1 cellular context compared by ENCODE assay signal in the genomic region with DNA sequence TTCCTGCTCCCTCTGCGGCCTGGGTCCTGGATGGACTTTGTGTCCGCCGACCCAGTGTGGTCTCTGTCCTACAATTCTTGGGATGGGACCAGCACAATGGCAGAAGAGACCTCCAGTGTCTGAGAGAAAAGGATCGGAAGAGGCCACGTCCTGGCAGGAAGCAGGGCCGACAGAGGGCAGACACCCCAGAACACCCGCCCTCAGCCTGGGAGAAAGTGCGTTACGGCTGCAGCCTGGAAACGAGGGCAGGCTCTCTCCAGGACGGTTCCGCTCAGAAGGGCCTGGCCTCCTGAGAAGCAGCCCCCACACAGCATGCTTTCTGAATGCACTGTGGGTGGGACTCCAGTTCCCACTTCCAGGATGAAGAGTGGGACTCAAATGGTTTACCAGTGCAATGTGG.
TF ChIP-seq lines count a peak whose summit lies in the region.

No MANE protein-coding gene starts in this region.

TF ChIP-seq in GM23338, 12 proteins besides CTCF, POLR2A, EP300 and RAD21 (continued from another document):
- TF ChIP-seq, protein P1, sequence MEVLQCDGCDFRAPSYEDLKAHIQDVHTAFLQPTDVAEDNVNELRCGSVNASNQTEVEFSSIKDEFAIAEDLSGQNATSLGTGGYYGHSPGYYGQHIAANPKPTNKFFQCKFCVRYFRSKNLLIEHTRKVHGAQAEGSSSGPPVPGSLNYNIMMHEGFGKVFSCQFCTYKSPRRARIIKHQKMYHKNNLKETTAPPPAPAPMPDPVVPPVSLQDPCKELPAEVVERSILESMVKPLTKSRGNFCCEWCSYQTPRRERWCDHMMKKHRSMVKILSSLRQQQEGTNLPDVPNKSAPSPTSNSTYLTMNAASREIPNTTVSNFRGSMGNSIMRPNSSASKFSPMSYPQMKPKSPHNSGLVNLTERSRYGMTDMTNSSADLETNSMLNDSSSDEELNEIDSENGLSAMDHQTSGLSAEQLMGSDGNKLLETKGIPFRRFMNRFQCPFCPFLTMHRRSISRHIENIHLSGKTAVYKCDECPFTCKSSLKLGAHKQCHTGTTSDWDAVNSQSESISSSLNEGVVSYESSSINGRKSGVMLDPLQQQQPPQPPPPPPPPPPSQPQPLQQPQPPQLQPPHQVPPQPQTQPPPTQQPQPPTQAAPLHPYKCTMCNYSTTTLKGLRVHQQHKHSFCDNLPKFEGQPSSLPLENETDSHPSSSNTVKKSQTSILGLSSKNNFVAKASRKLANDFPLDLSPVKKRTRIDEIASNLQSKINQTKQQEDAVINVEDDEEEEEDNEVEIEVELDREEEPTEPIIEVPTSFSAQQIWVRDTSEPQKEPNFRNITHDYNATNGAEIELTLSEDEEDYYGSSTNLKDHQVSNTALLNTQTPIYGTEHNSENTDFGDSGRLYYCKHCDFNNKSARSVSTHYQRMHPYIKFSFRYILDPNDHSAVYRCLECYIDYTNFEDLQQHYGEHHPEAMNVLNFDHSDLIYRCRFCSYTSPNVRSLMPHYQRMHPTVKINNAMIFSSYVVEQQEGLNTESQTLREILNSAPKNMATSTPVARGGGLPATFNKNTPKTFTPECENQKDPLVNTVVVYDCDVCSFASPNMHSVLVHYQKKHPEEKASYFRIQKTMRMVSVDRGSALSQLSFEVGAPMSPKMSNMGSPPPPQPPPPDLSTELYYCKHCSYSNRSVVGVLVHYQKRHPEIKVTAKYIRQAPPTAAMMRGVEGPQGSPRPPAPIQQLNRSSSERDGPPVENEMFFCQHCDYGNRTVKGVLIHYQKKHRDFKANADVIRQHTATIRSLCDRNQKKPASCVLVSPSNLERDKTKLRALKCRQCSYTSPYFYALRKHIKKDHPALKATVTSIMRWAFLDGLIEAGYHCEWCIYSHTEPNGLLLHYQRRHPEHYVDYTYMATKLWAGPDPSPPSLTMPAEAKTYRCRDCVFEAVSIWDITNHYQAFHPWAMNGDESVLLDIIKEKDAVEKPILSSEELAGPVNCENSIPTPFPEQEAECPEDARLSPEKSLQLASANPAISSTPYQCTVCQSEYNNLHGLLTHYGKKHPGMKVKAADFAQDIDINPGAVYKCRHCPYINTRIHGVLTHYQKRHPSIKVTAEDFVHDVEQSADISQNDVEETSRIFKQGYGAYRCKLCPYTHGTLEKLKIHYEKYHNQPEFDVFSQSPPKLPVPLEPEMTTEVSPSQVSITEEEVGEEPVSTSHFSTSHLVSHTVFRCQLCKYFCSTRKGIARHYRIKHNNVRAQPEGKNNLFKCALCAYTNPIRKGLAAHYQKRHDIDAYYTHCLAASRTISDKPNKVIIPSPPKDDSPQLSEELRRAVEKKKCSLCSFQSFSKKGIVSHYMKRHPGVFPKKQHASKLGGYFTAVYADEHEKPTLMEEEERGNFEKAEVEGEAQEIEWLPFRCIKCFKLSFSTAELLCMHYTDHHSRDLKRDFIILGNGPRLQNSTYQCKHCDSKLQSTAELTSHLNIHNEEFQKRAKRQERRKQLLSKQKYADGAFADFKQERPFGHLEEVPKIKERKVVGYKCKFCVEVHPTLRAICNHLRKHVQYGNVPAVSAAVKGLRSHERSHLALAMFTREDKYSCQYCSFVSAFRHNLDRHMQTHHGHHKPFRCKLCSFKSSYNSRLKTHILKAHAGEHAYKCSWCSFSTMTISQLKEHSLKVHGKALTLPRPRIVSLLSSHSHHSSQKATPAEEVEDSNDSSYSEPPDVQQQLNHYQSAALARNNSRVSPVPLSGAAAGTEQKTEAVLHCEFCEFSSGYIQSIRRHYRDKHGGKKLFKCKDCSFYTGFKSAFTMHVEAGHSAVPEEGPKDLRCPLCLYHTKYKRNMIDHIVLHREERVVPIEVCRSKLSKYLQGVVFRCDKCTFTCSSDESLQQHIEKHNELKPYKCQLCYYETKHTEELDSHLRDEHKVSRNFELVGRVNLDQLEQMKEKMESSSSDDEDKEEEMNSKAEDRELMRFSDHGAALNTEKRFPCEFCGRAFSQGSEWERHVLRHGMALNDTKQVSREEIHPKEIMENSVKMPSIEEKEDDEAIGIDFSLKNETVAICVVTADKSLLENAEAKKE (CRISPR knock-in tag; IDR thresholded peaks at IDR 0.05), result no peak
- TF ChIP-seq EZH2 (IDR thresholded peaks at IDR 0.05; ENCODE audit: low read depth, unreplicated experiment) (no peak), STAT1 (IDR thresholded peaks at IDR 0.05; ENCODE audit: unreplicated experiment) (no peak), ZNF114 (CRISPR knock-in tag; IDR thresholded peaks at IDR 0.05) (no peak), CREB1 (CRISPR knock-in tag; IDR thresholded peaks at IDR 0.05; ENCODE audit: low read depth) (no peak), EZH2phosphoT487 (IDR thresholded peaks at IDR 0.05; ENCODE audit: unreplicated experiment) (no peak), JUNB (IDR thresholded peaks at IDR 0.05; ENCODE audit: unreplicated experiment) (no peak)
- TF ChIP-seq, protein P2, sequence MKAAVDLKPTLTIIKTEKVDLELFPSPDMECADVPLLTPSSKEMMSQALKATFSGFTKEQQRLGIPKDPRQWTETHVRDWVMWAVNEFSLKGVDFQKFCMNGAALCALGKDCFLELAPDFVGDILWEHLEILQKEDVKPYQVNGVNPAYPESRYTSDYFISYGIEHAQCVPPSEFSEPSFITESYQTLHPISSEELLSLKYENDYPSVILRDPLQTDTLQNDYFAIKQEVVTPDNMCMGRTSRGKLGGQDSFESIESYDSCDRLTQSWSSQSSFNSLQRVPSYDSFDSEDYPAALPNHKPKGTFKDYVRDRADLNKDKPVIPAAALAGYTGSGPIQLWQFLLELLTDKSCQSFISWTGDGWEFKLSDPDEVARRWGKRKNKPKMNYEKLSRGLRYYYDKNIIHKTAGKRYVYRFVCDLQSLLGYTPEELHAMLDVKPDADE (IDR thresholded peaks at IDR 0.05), result no peak
